10 cellular contexts compared by ENCODE assay signal in genomic region chr1:61085191-61086086, GRCh38. TPM values are rescaled to one million over a fixed set of nuclear protein-coding genes. Genes with fewer than 3 reads are reported as not detected.
DNase-seq lines count a peak whose midpoint lies in the region; ATAC-seq and TF ChIP-seq lines count a peak whose summit lies in the region.
"Had no signal": no experiment of that assay in that cellular context is flagged by ENCODE, and none has a peak within 500 bp of the region (broad histone marks: within the 10 kb centered on the region; RNA-seq: fewer than 3 reads in every experiment).

No MANE protein-coding gene starts in this region.

- H3K79me2 ChIP-seq in ACC112 (ENCODE audit: control insufficient read depth, insufficient read depth, low read length, unreplicated experiment), result peaks cover 74% of the 10 kb centered on the region

- H3K27ac ChIP-seq in ACC112 (ENCODE audit: low read depth, low read length) (peak overlapping the region; percentile 68), VCaP (peak overlapping the region; percentile 93), gastroesophageal sphincter (peak overlapping the region; percentile 95 to 97 (median 96)), sigmoid colon (peak overlapping the region; percentile 95 to 97 (median 96)), colonic mucosa (no peak overlapping the region)
- H3K27ac ChIP-seq: brain microvascular endothelial cell had no signal

- TF ChIP-seq EP300 in gastroesophageal sphincter (IDR thresholded peaks at IDR 0.05), result no peak
- no peak for TF ChIP-seq EP300 in sigmoid colon (IDR thresholded peaks at IDR 0.05)

- no peak for ATAC-seq in gastroesophageal sphincter

- TF ChIP-seq POLR2A in gastroesophageal sphincter (IDR thresholded peaks at IDR 0.05) (no peak), sigmoid colon (IDR thresholded peaks at IDR 0.05) (no peak)

- intact Hi-C loops in sigmoid colon (cut with DNase I) (loop anchor here (10.0 kb wide), 1 partner anchor 69 kb away; no protein-coding TSS in a partner anchor), colonic mucosa (cut with DNase I) (no loop called here)

- 11 to 21% methylated on average over 4 of the region's 4 CpGs for WGBS in gastroesophageal sphincter (ENCODE audit: low coverage in 1 of 2), 2 donors
- 14 to 51% methylated on average over 4 of the region's 4 CpGs for WGBS in sigmoid colon, 2 donors

- in situ Hi-C loops in GM13976 (cut with MboI; ENCODE audit: low sequenced_read_pairs, unreplicated experiment), result no loop called here

- no peak overlapping the region for H2AFZ ChIP-seq in ACC112 (ENCODE audit: low read length, unreplicated experiment)

- no peaks in the 10 kb centered on the region for H3K27me3 ChIP-seq in ACC112 (ENCODE audit: insufficient read depth, low read length)
- no peaks in the 10 kb centered on the region for H3K27me3 ChIP-seq in gastroesophageal sphincter
- no peaks in the 10 kb centered on the region for H3K27me3 ChIP-seq in sigmoid colon
- H3K27me3 ChIP-seq in colonic mucosa, result no peaks in the 10 kb centered on the region
- H3K27me3 ChIP-seq: brain microvascular endothelial cell had no signal

- H3K9me3 ChIP-seq in gastroesophageal sphincter, result no peaks in the 10 kb centered on the region
- no peaks in the 10 kb centered on the region for H3K9me3 ChIP-seq in sigmoid colon
- no peaks in the 10 kb centered on the region for H3K9me3 ChIP-seq in colonic mucosa

- DNase-seq in sigmoid colon (no peak), colonic mucosa (no peak), NCI-H187 treated with DMSO at 0.1 percent for 48 hours (lab: John Stamatoyannopoulos, UW) (no peak), NCI-H1930 (lab: John Stamatoyannopoulos, UW) (no peak), GM13976 (ENCODE audit: low spot score) (no peak)
- DNase-seq: brain microvascular endothelial cell, NCI-H2081 treated with DMSO at 0.1 percent for 48 hours had no signal

- peak overlapping the region; percentile 90 for H3K4me3 ChIP-seq in ACC112 (ENCODE audit: low read depth, low read length)
- H3K4me3 ChIP-seq in gastroesophageal sphincter, result peak overlapping the region; percentile 86 to 99
- H3K4me3 ChIP-seq in sigmoid colon, result peak overlapping the region; percentile 77 to 95 (median 84)
- H3K4me3 ChIP-seq in colonic mucosa, result no peak overlapping the region

- TF ChIP-seq CTCF in VCaP (conservative IDR thresholded peaks at IDR 0.05) (no peak), gastroesophageal sphincter (IDR thresholded peaks at IDR 0.05) (no peak), sigmoid colon (IDR thresholded peaks at IDR 0.05) (no peak), colonic mucosa (IDR thresholded peaks at IDR 0.05) (no peak), GM13976 (IDR thresholded peaks at IDR 0.05; ENCODE audit: borderline replicate concordance, control extremely low read depth, extremely low read depth, insufficient read depth, missing control alignments) (no peak)

- H3K4me1 ChIP-seq in ACC112 (ENCODE audit: control insufficient read depth, insufficient read depth, low read length, unreplicated experiment) (peaks cover 16% of the 10 kb centered on the region), gastroesophageal sphincter (peaks cover 3 to 70% (median 16%) of the 10 kb centered on the region in 3 donors), sigmoid colon (peaks cover 0 to 67% (median 55%) of the 10 kb centered on the region in 4 donors), colonic mucosa (peaks cover 5% of the 10 kb centered on the region)

- H3K9ac ChIP-seq in colonic mucosa (ENCODE audit: low read depth in 2 of 2, low read length in 2 of 2), result no peak overlapping the region

- H3K36me3 ChIP-seq in ACC112 (ENCODE audit: insufficient read depth, low read length) (peaks cover 16% of the 10 kb centered on the region), gastroesophageal sphincter (peaks cover 5 to 10% of the 10 kb centered on the region in 2 donors), sigmoid colon (peaks cover 0 to 15% (median 4%) of the 10 kb centered on the region in 4 donors), colonic mucosa (no peaks in the 10 kb centered on the region)
- H3K36me3 ChIP-seq: brain microvascular endothelial cell had no signal

RNA-seq across cellular contexts. Expression of gene NFIA, which starts 3.1 kb away (rescaled TPM):
- total RNA-seq in gastroesophageal sphincter (100 to 1,000 TPM; 123 to 205 (median 149) TPM), sigmoid colon (100 to 1,000 TPM in 1 of 4 donors, 10 to 100 TPM in 3; 79.7 to 154 (median 89.1) TPM), colonic mucosa (10 to 100 TPM; 36.0 to 44.2 TPM)
- 1 to 10 TPM; 2.3 to 7.6 (median 4.2) TPM for polyA plus RNA-seq in sigmoid colon
